Comparison of ENCODE assay signal across 10 cellular contexts in genomic region chr15:44775923-44776322, GRCh38. TPM values are rescaled to one million over a fixed set of nuclear protein-coding genes. Genes with fewer than 3 reads are reported as not detected.
A peak's percentile ranks its signal among the peaks of the same experiment; 100 is the strongest.
DNase-seq lines count a peak whose midpoint lies in the region; ATAC-seq and TF ChIP-seq lines count a peak whose summit lies in the region.
"Had no signal": no experiment of that assay in that cellular context is flagged by ENCODE, and none has a peak within 500 bp of the region (broad histone marks: within the 10 kb centered on the region; RNA-seq: fewer than 3 reads in every experiment).

No MANE protein-coding gene starts in this region.

- peak in 9 of 14 donors; percentile 5 to 59 (median 37) for DNase-seq in C1 segment of cervical spinal cord (lab: John Stamatoyannopoulos, UW)
- DNase-seq in NCI-H1092 (lab: John Stamatoyannopoulos, UW), result peak; percentile 61
- DNase-seq in OCI-LY7 (ENCODE audit: low spot score), result peak; percentile 14
- DNase-seq in foreskin keratinocyte, result peak; percentile 51 to 81
- no peak for DNase-seq in central memory CD4-positive, alpha-beta T cell
- DNase-seq in D341Med (ENCODE audit: low spot score), result no peak
- DNase-seq in CD4-positive, alpha-beta T cell, result no peak
- no peak for DNase-seq in T-helper 9 cell
- DNase-seq: activated naive CD4-positive, alpha-beta T cell treated with anti-CD3 and anti-CD28 coated beads for 36 hours; naive thymus-derived CD8-positive, alpha-beta T cell had no signal

- peaks cover 5% of the 10 kb centered on the region for H3K4me1 ChIP-seq in OCI-LY7 (ENCODE audit: insufficient read depth, low read length, poor library complexity, severe bottlenecking)
- peaks cover 6% of the 10 kb centered on the region for H3K4me1 ChIP-seq in foreskin keratinocyte

- POLR2A ChIA-PET in OCI-LY7 (lab: Charles Lee), result interaction anchor here (0.8 kb wide), 1 partner anchor 17 kb away, joined by 3 read pairs; no protein-coding TSS in a partner anchor
- POLR2A ChIA-PET in CD4-positive, alpha-beta T cell (lab: Charles Lee), result interaction anchor here (1.2 kb wide), 1 partner anchor 40 kb away, joined by 3 read pairs; no protein-coding TSS in a partner anchor

- H3K27ac Mint-ChIP-seq in CD4-positive, alpha-beta T cell, result no peak overlapping the region
- H3K27ac Mint-ChIP-seq: activated naive CD4-positive, alpha-beta T cell treated with anti-CD3 and anti-CD28 coated beads for 36 hours; naive thymus-derived CD8-positive, alpha-beta T cell had no signal

- no peak overlapping the region for H2AFZ ChIP-seq in OCI-LY7 (ENCODE audit: low read length)

- CTCF ChIA-PET in OCI-LY7 (lab: Charles Lee; ENCODE audit: unreplicated experiment), result no interaction called here
- CTCF ChIA-PET in CD4-positive, alpha-beta T cell (lab: Charles Lee), result interaction anchor here (1.0 kb wide), 1 partner anchor 197 kb away, joined by 3 read pairs; no protein-coding TSS in a partner anchor

- H3K27me3 Mint-ChIP-seq in CD4-positive, alpha-beta T cell, result no peaks in the 10 kb centered on the region
- H3K27me3 Mint-ChIP-seq: naive thymus-derived CD8-positive, alpha-beta T cell had no signal

- intact Hi-C loops in OCI-LY7 (cut with micrococcal nuclease; ENCODE audit: unreplicated experiment), result no loop called here
- intact Hi-C loops in CD4-positive, alpha-beta T cell (cut with DNase I, micrococcal nuclease), result no loop called here

- H3K36me3 ChIP-seq in OCI-LY7 (ENCODE audit: insufficient read depth, low read length), result no peaks in the 10 kb centered on the region

- H3K9me3 Mint-ChIP-seq in CD4-positive, alpha-beta T cell, result peaks cover 10% of the 10 kb centered on the region

- no peaks in the 10 kb centered on the region for H3K27me3 ChIP-seq in foreskin keratinocyte
- H3K27me3 ChIP-seq in CD4-positive, alpha-beta T cell (ENCODE audit: control insufficient read depth, insufficient read depth, low read length), result no peaks in the 10 kb centered on the region

- TF ChIP-seq CTCF in OCI-LY7 (conservative IDR thresholded peaks at IDR 0.05; ENCODE audit: low read length), result no peak
- TF ChIP-seq CTCF in foreskin keratinocyte (conservative IDR thresholded peaks at IDR 0.05), result no peak
- TF ChIP-seq CTCF in CD4-positive, alpha-beta T cell (IDR thresholded peaks at IDR 0.05), result no peak

- H3K4me3 ChIP-seq in OCI-LY7 (ENCODE audit: low read depth, low read length, poor library complexity, severe bottlenecking), result no peak overlapping the region

- no peaks in the 10 kb centered on the region for H3K9me3 ChIP-seq in OCI-LY7 (ENCODE audit: low read length)
- no peaks in the 10 kb centered on the region for H3K9me3 ChIP-seq in CD4-positive, alpha-beta T cell (ENCODE audit: control insufficient read depth, low read length)

- H3K36me3 Mint-ChIP-seq in CD4-positive, alpha-beta T cell (ENCODE audit: low read depth), result peaks cover 14% of the 10 kb centered on the region

- H3K4me3 Mint-ChIP-seq in CD4-positive, alpha-beta T cell, result no peak overlapping the region
- H3K4me3 Mint-ChIP-seq: activated naive CD4-positive, alpha-beta T cell treated with anti-CD3 and anti-CD28 coated beads for 36 hours; naive thymus-derived CD8-positive, alpha-beta T cell had no signal

- H3K4me1 Mint-ChIP-seq in CD4-positive, alpha-beta T cell (ENCODE audit: low read depth), result no peaks in the 10 kb centered on the region

- peak overlapping the region; percentile 48; the same call in 1 of the 2 replicates for H3K4me2 ChIP-seq in OCI-LY7 (ENCODE audit: low read length)

- no peaks in the 10 kb centered on the region for H4K20me1 ChIP-seq in OCI-LY7 (ENCODE audit: insufficient read depth, low read length)

- peak; percentile 79 for ATAC-seq in foreskin keratinocyte
- ATAC-seq in CD4-positive, alpha-beta T cell (ENCODE audit: poor library complexity), result no peak
- ATAC-seq: naive thymus-derived CD8-positive, alpha-beta T cell had no signal

- H3K79me2 ChIP-seq in OCI-LY7 (ENCODE audit: insufficient read depth, low read depth, low read length), result no peaks in the 10 kb centered on the region

- H3K27ac ChIP-seq in OCI-LY7 (ENCODE audit: low read depth, low read length, poor library complexity, severe bottlenecking), result no peak overlapping the region
- H3K27ac ChIP-seq in foreskin keratinocyte, result no peak overlapping the region
- no peak overlapping the region for H3K27ac ChIP-seq in CD4-positive, alpha-beta T cell (ENCODE audit: low read depth, low read length)

- no peaks in the 10 kb centered on the region for H3K9me2 ChIP-seq in OCI-LY7 (ENCODE audit: insufficient read depth, low read length)

- no TSS peak for BruUV-seq in OCI-LY7 (replicated peaks; lab: Mats Ljungman, UMichigan)

RNA-seq across cellular contexts. Expression of gene TRIM69, which starts 39.6 kb away (rescaled TPM):
- total RNA-seq in OCI-LY7 (2014; rRNA removed; shearing (Covaris generic)), result 9.8 and 16.3 TPM in 2 replicates
- total RNA-seq in OCI-LY7 (2022) (29.1 and 33.7 TPM in 2 replicates), foreskin keratinocyte (10.2 and 11.9 TPM in 2 replicates)
- 7.6 and 8.6 TPM in 2 replicates for polyA plus RNA-seq in foreskin keratinocyte
- 1 to 10 TPM; 6.2 to 9.8 TPM for total RNA-seq in CD4-positive, alpha-beta T cell

Comparison
In these comparisons a context has a peak if more than half of its experiments do, and no peak if none do; other contexts are left out.
1. DNase-seq: peak in C1 segment of cervical spinal cord (9 of 14), NCI-H1092 (single experiment), OCI-LY7 (single experiment) and foreskin keratinocyte (2 of 2); none in central memory CD4-positive, alpha-beta T cell (single experiment), D341Med (single experiment), CD4-positive, alpha-beta T cell (0 of 10) and T-helper 9 cell (single experiment).